Comparison of ENCODE assay signal across 29 cellular contexts in the genomic region with DNA sequence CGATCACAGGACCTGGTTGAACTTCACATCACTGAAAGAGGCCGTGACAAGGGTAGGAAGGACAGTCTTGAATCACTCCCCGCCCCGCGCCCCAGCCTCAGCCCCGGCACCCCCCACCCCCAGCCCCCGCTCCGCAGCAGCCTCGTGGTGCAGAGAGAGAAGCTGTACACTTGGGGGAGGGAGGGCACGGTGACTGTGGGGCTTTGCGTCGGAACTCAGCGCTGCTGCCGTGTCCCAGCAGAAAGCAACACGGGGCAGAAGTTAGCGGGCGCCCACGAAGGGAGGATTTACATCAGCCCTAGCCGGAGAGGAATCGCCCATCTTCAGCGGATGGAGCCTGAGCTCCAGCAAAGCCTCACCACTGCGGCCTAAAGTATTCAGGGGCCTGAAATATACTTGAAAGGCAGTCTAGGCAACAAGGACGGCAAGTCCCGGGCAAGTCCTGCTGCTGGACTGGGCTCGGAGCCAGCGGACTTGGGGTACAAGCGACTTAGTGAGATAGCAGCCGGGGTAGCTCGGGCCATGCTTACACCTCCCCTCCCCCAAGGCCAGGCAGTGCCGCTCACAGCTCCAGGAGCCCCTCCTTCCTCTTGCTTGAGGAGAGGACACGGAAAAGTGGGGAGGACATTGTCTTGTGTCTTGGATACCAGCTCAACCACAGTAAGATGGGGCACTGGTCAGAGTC. TPM values are rescaled to one million over a fixed set of nuclear protein-coding genes. Genes with fewer than 3 reads are reported as not detected.
DNase-seq lines count a peak whose midpoint lies in the region; ATAC-seq and TF ChIP-seq lines count a peak whose summit lies in the region.
"Had no signal": no experiment of that assay in that cellular context is flagged by ENCODE, and none has a peak within 500 bp of the region (broad histone marks: within the 10 kb centered on the region; RNA-seq: fewer than 3 reads in every experiment).

No MANE protein-coding gene starts in this region.

- POLR2A ChIA-PET in activated CD4-positive, alpha-beta T cell treated with anti-CD3 and anti-CD28 coated beads for 36 hours (lab: Charles Lee): no interaction called here
- POLR2A ChIA-PET in CD4-positive, alpha-beta memory T cell (lab: Charles Lee; ENCODE audit: partially characterized antibody): interaction anchor here (0.6 to 6.7 kb wide), 3 partner anchors 9 to 154 kb away, joined by 3 to 50 read pairs (median 3); a partner anchor contains a TSS

- H3K4me3 ChIP-seq in BLaER1 treated with 17β-estradiol and CSF1 and Interleukin-3, amounts not matched to agents 10 nM and 100 nM: no peak overlapping the region
- no peak overlapping the region for H3K4me3 ChIP-seq in CD4-positive, alpha-beta memory T cell (ENCODE audit: low read length in 2 of 2)
- no peak overlapping the region for H3K4me3 ChIP-seq in MM.1S (ENCODE audit: low read length)
- H3K4me3 ChIP-seq: lower lobe of right lung, mucosa of descending colon, thoracic aorta, vagina had no signal

- CTCF ChIA-PET in activated CD4-positive, alpha-beta T cell treated with anti-CD3 and anti-CD28 coated beads for 36 hours (lab: Charles Lee): no interaction called here
- CTCF ChIA-PET in CD4-positive, alpha-beta memory T cell (lab: Charles Lee; ENCODE audit: partially characterized antibody): interaction anchor here (4.5 kb wide), 1 partner anchor 10 kb away, joined by 31 read pairs; no protein-coding TSS in a partner anchor

- no peak overlapping the region for H3K9ac ChIP-seq in BLaER1 treated with 17β-estradiol and CSF1 and Interleukin-3, amounts not matched to agents 10 nM and 100 nM
- H3K9ac ChIP-seq in MM.1S (ENCODE audit: low read length): no peak overlapping the region

- intact Hi-C loops in activated CD4-positive, alpha-beta T cell treated with anti-CD3 and anti-CD28 coated beads for 36 hours (cut with DNase I, micrococcal nuclease): no loop called here
- intact Hi-C loops in CD4-positive, alpha-beta memory T cell (cut with micrococcal nuclease): no loop called here

- H3F3A ChIP-seq in MM.1S (ENCODE audit: insufficient read depth, low read length): no peaks in the 10 kb centered on the region

- no peak for TF ChIP-seq CTCF in endothelial cell (IDR thresholded peaks at IDR 0.05; ENCODE audit: unreplicated experiment)
- no peak for TF ChIP-seq CTCF in MM.1S (IDR thresholded peaks at IDR 0.05; ENCODE audit: low read length)

- H3K27ac Mint-ChIP-seq in activated CD4-positive, alpha-beta T cell treated with anti-CD3 and anti-CD28 coated beads for 36 hours: no peak overlapping the region
- H3K27ac Mint-ChIP-seq in endothelial cell (ENCODE audit: unreplicated experiment): peak overlapping the region; percentile 86
- H3K27ac Mint-ChIP-seq in CD4-positive, alpha-beta memory T cell: peak overlapping the region in 1 of 7 donors; percentile 53
- H3K27ac Mint-ChIP-seq: activated naive CD4-positive, alpha-beta T cell treated with anti-CD3 and anti-CD28 coated beads, Interleukin-2, amount 10 ng/mL, durations not matched to agents 7 days and 5 days; activated T-helper 1 cell treated with anti-CD3 and anti-CD28 coated beads, Interleukin-12 subunit alpha, Interleukin-12 subunit beta, Interleukin-2, Interleukin-4 antibody, amounts not matched to agents 30 ng/mL and 10 ng/mL and 1 ng/mL, durations not matched to agents 14 hours and 24 hours and 36 hours; T-helper 2 cell treated with Interferon-gamma antibody and Interleukin-4, amounts not matched to agents 5 μg/mL and 100 μg/mL, for 36 hours had no signal

- peak overlapping the region in 1 of 11 experiments; percentile 55; a peak in 3 of 22 replicates for H3K4me2 ChIP-seq in BLaER1 treated with 17β-estradiol and CSF1 and Interleukin-3, amounts not matched to agents 10 nM and 100 nM
- no peak overlapping the region for H3K4me2 ChIP-seq in MM.1S (ENCODE audit: low read depth, low read length)

- no peak for ATAC-seq in activated CD4-positive, alpha-beta T cell treated with anti-CD3 and anti-CD28 coated beads for 36 hours
- ATAC-seq: lower lobe of right lung, mucosa of descending colon, sciatic nerve had no signal

- H3K27ac ChIP-seq in BLaER1 treated with 17β-estradiol and CSF1 and Interleukin-3, amounts not matched to agents 10 nM and 100 nM: peak overlapping the region in 6 of 11 experiments; percentile 13 to 49 (median 18); a peak in 7 of 22 replicates
- H3K27ac ChIP-seq in CD4-positive, alpha-beta memory T cell (ENCODE audit: low read depth, low read length): no peak overlapping the region
- no peak overlapping the region for H3K27ac ChIP-seq in MM.1S (ENCODE audit: low read length)
- H3K27ac ChIP-seq: 22Rv1, lower lobe of right lung, thoracic aorta, vagina had no signal

- no peaks in the 10 kb centered on the region for H3K9me2 ChIP-seq in MM.1S (replicated peaks; ENCODE audit: insufficient read depth, low read length)

- no peaks in the 10 kb centered on the region for H3K27me3 Mint-ChIP-seq in activated CD4-positive, alpha-beta T cell treated with anti-CD3 and anti-CD28 coated beads for 36 hours
- H3K27me3 Mint-ChIP-seq in endothelial cell (ENCODE audit: unreplicated experiment): peaks cover 2% of the 10 kb centered on the region
- H3K27me3 Mint-ChIP-seq in CD4-positive, alpha-beta memory T cell: no peaks in the 10 kb centered on the region
- H3K27me3 Mint-ChIP-seq: CD4-positive, CD25-positive, alpha-beta regulatory T cell had no signal

- H3K4me3 Mint-ChIP-seq in activated CD4-positive, alpha-beta T cell treated with anti-CD3 and anti-CD28 coated beads for 36 hours: no peak overlapping the region
- H3K4me3 Mint-ChIP-seq in endothelial cell (ENCODE audit: unreplicated experiment): no peak overlapping the region
- no peak overlapping the region for H3K4me3 Mint-ChIP-seq in CD4-positive, alpha-beta memory T cell
- H3K4me3 Mint-ChIP-seq: activated naive CD4-positive, alpha-beta T cell treated with anti-CD3 and anti-CD28 coated beads, Interleukin-2, amount 10 ng/mL, durations not matched to agents 7 days and 5 days; activated T-helper 1 cell treated with anti-CD3 and anti-CD28 coated beads, Interleukin-12 subunit alpha, Interleukin-12 subunit beta, Interleukin-2, Interleukin-4 antibody, amounts not matched to agents 30 ng/mL and 10 ng/mL and 1 ng/mL, durations not matched to agents 14 hours and 24 hours and 36 hours; CD4-positive, CD25-positive, alpha-beta regulatory T cell had no signal

- no peaks in the 10 kb centered on the region for H3K36me3 ChIP-seq in BLaER1 treated with 17β-estradiol and CSF1 and Interleukin-3, amounts not matched to agents 10 nM and 100 nM
- no peaks in the 10 kb centered on the region for H3K36me3 ChIP-seq in CD4-positive, alpha-beta memory T cell (ENCODE audit: insufficient read depth, low read length)
- H3K36me3 ChIP-seq in MM.1S (replicated peaks; ENCODE audit: insufficient read depth, low read length): no peaks in the 10 kb centered on the region
- H3K36me3 ChIP-seq: lower lobe of right lung, thoracic aorta, vagina had no signal

- H2AFZ ChIP-seq in MM.1S (ENCODE audit: low read length): no peak overlapping the region

- no peaks in the 10 kb centered on the region for H3K36me3 Mint-ChIP-seq in activated CD4-positive, alpha-beta T cell treated with anti-CD3 and anti-CD28 coated beads for 36 hours (ENCODE audit: low read depth)
- no peaks in the 10 kb centered on the region for H3K36me3 Mint-ChIP-seq in endothelial cell (ENCODE audit: low read depth, unreplicated experiment)
- H3K36me3 Mint-ChIP-seq in CD4-positive, alpha-beta memory T cell: peaks cover 0 to under 1% of the 10 kb centered on the region in 2 donors
- H3K36me3 Mint-ChIP-seq: activated naive CD4-positive, alpha-beta T cell treated with anti-CD3 and anti-CD28 coated beads, Interleukin-2, amount 10 ng/mL, durations not matched to agents 7 days and 5 days; CD4-positive, CD25-positive, alpha-beta regulatory T cell had no signal

- H3K79me2 ChIP-seq in MM.1S (ENCODE audit: low read length): no peaks in the 10 kb centered on the region

- peaks cover 62 to 94% (median 77%) of the 10 kb centered on the region in 11 experiments for H3K27me3 ChIP-seq in BLaER1 treated with 17β-estradiol and CSF1 and Interleukin-3, amounts not matched to agents 10 nM and 100 nM
- H3K27me3 ChIP-seq in CD4-positive, alpha-beta memory T cell (ENCODE audit: insufficient read depth, low read length): no peaks in the 10 kb centered on the region
- H3K27me3 ChIP-seq in MM.1S (replicated peaks; ENCODE audit: insufficient read depth, low read length): no peaks in the 10 kb centered on the region
- H3K27me3 ChIP-seq: vagina had no signal

- no peaks in the 10 kb centered on the region; a peak in 2 of 22 replicates for H4K20me1 ChIP-seq in BLaER1 treated with 17β-estradiol and CSF1 and Interleukin-3, amounts not matched to agents 10 nM and 100 nM
- no peaks in the 10 kb centered on the region for H4K20me1 ChIP-seq in MM.1S (ENCODE audit: insufficient read depth, low read length)

- H3K4me1 Mint-ChIP-seq in activated CD4-positive, alpha-beta T cell treated with anti-CD3 and anti-CD28 coated beads for 36 hours: peaks cover 21% of the 10 kb centered on the region
- peaks cover 3% of the 10 kb centered on the region for H3K4me1 Mint-ChIP-seq in endothelial cell (ENCODE audit: unreplicated experiment)
- H3K4me1 Mint-ChIP-seq in CD4-positive, alpha-beta memory T cell: peaks cover 11 to 46% (median 20%) of the 10 kb centered on the region in 4 donors

- no peaks in the 10 kb centered on the region for H3K9me3 Mint-ChIP-seq in activated CD4-positive, alpha-beta T cell treated with anti-CD3 and anti-CD28 coated beads for 36 hours (ENCODE audit: low read depth)
- H3K9me3 Mint-ChIP-seq in endothelial cell (ENCODE audit: unreplicated experiment): no peaks in the 10 kb centered on the region
- peaks cover 0 to 3% (median under 1%) of the 10 kb centered on the region in 8 donors for H3K9me3 Mint-ChIP-seq in CD4-positive, alpha-beta memory T cell
- H3K9me3 Mint-ChIP-seq: activated naive CD4-positive, alpha-beta T cell treated with anti-CD3 and anti-CD28 coated beads, Interleukin-2, amount 10 ng/mL, durations not matched to agents 7 days and 5 days; activated T-helper 1 cell treated with anti-CD3 and anti-CD28 coated beads, Interleukin-12 subunit alpha, Interleukin-12 subunit beta, Interleukin-2, Interleukin-4 antibody, amounts not matched to agents 30 ng/mL and 10 ng/mL and 1 ng/mL, durations not matched to agents 14 hours and 24 hours and 36 hours; T-helper 2 cell treated with Interferon-gamma antibody and Interleukin-4, amounts not matched to agents 5 μg/mL and 100 μg/mL, for 36 hours had no signal

- peaks cover 33 to 48% (median 39%) of the 10 kb centered on the region in 10 experiments for H3K4me1 ChIP-seq in BLaER1 treated with 17β-estradiol and CSF1 and Interleukin-3, amounts not matched to agents 10 nM and 100 nM
- H3K4me1 ChIP-seq in CD4-positive, alpha-beta memory T cell (ENCODE audit: insufficient read depth, low read length): peaks cover 37% of the 10 kb centered on the region
- no peaks in the 10 kb centered on the region for H3K4me1 ChIP-seq in MM.1S (ENCODE audit: low read length)
- H3K4me1 ChIP-seq: lower lobe of right lung, vagina had no signal

- DNase-seq in activated CD4-positive, alpha-beta T cell treated with anti-CD3 and anti-CD28 coated beads for 36 hours: peak; percentile 19
- DNase-seq in activated CD4-positive, alpha-beta T cell treated with anti-CD3 and anti-CD28 coated beads for 4 hours: no peak
- DNase-seq in endothelial cell (ENCODE audit: low spot score) (no peak), left kidney (ENCODE audit: low read depth, low spot score) (peak; percentile 5), NCI-H187 treated with DMSO at 0.1 percent for 48 hours (lab: John Stamatoyannopoulos, UW) (no peak), MM.1S (no peak)
- no peak for DNase-seq in CD4-positive, alpha-beta memory T cell
- DNase-seq: activated naive CD4-positive, alpha-beta T cell treated with anti-CD3 and anti-CD28 coated beads, Interleukin-2, amount 10 ng/mL, durations not matched to agents 7 days and 5 days; CD4-positive, CD25-positive, alpha-beta regulatory T cell; DMS 273 treated with DMSO at 0.1 percent for 48 hours; EL; islet precursor cell; lower lobe of right lung; mucosa of descending colon; NCI-H1092 treated with DMSO at 0.1 percent for 48 hours; NCI-H187; NCI-H524 treated with DMSO at 0.1 percent for 48 hours; stimulated activated CD4-positive, alpha-beta T cell treated with anti-CD3 and anti-CD28 coated beads, Interleukin-12 subunit alpha, Interleukin-12 subunit beta, amount 100 ng/mL, for 4 hours had no signal

- H3K9me3 ChIP-seq in BLaER1 treated with 17β-estradiol and CSF1 and Interleukin-3, amounts not matched to agents 10 nM and 100 nM (replicated peaks in 1 of 11): peaks cover 8 to 36% (median 24%) of the 10 kb centered on the region in 11 experiments
- H3K9me3 ChIP-seq in CD4-positive, alpha-beta memory T cell (ENCODE audit: control insufficient read depth in 1 of 2, low read length in 2 of 2): no peaks in the 10 kb centered on the region
- no peaks in the 10 kb centered on the region for H3K9me3 ChIP-seq in MM.1S (replicated peaks; ENCODE audit: insufficient read depth, low read length)
- H3K9me3 ChIP-seq: lower lobe of right lung, mucosa of descending colon, thoracic aorta, vagina had no signal

RNA-seq across cellular contexts. Expression of a gene that starts 18.5 kb away (rescaled TPM):
- not detected for total RNA-seq in activated CD4-positive, alpha-beta T cell treated with anti-CD3 and anti-CD28 coated beads for 36 hours
- total RNA-seq in endothelial cell (ENCODE audit: unreplicated experiment): not detected
- total RNA-seq in CD4-positive, alpha-beta memory T cell: not detected
- polyA plus RNA-seq in CD4-positive, alpha-beta memory T cell: not detected
- total RNA-seq: activated T-helper 1 cell treated with anti-CD3 and anti-CD28 coated beads, Interleukin-12 subunit alpha, Interleukin-12 subunit beta, Interleukin-2, Interleukin-4 antibody, amounts not matched to agents 30 ng/mL and 10 ng/mL and 1 ng/mL, durations not matched to agents 14 hours and 24 hours and 36 hours; aorta; CD4-positive, CD25-positive, alpha-beta regulatory T cell; fibroblast of lung; lower lobe of right lung; mucosa of descending colon; sciatic nerve; thoracic aorta; vagina had no signal
- polyA plus RNA-seq: aorta; CD4-positive, CD25-positive, alpha-beta regulatory T cell; fibroblast of lung; neural cell had no signal

RNA-seq across cellular contexts. Expression of a gene that starts 28.0 kb away (rescaled TPM):
- 10 to 100 TPM; 50.7 to 60.0 TPM for total RNA-seq in activated CD4-positive, alpha-beta T cell treated with anti-CD3 and anti-CD28 coated beads for 36 hours
- total RNA-seq in endothelial cell (ENCODE audit: unreplicated experiment): 60.0 TPM
- total RNA-seq in CD4-positive, alpha-beta memory T cell: 100 to 1,000 TPM; 103 to 108 TPM
- 10 to 100 TPM in 1 of 2 donors, 1 to 10 TPM in 1; 9.5 to 26.5 TPM for polyA plus RNA-seq in CD4-positive, alpha-beta memory T cell

RNA-seq across cellular contexts. Expression of a gene that starts 56.9 kb away (rescaled TPM):
- total RNA-seq in activated CD4-positive, alpha-beta T cell treated with anti-CD3 and anti-CD28 coated beads for 36 hours: not detected
- not detected for total RNA-seq in endothelial cell (ENCODE audit: unreplicated experiment)
- total RNA-seq in CD4-positive, alpha-beta memory T cell: not detected
- not detected for polyA plus RNA-seq in CD4-positive, alpha-beta memory T cell
- total RNA-seq: activated T-helper 1 cell treated with anti-CD3 and anti-CD28 coated beads, Interleukin-12 subunit alpha, Interleukin-12 subunit beta, Interleukin-2, Interleukin-4 antibody, amounts not matched to agents 30 ng/mL and 10 ng/mL and 1 ng/mL, durations not matched to agents 14 hours and 24 hours and 36 hours; aorta; CD4-positive, CD25-positive, alpha-beta regulatory T cell; dermis microvascular lymphatic vessel endothelial cell; fibroblast of lung; lower lobe of right lung; mucosa of descending colon; sciatic nerve; thoracic aorta; vagina had no signal
- polyA plus RNA-seq: aorta; CD4-positive, CD25-positive, alpha-beta regulatory T cell; fibroblast of lung; neural cell had no signal

Comparison
In these comparisons a context has a peak if more than half of its experiments do, and no peak if none do; other contexts are left out.
1. DNase-seq: peak in activated CD4-positive, alpha-beta T cell treated with anti-CD3 and anti-CD28 coated beads for 36 hours (single experiment) and left kidney (single experiment); none in activated CD4-positive, alpha-beta T cell treated with anti-CD3 and anti-CD28 coated beads for 4 hours (0 of 2), endothelial cell (single experiment), NCI-H187 treated with DMSO at 0.1 percent for 48 hours (single experiment), CD4-positive, alpha-beta memory T cell (0 of 5) and MM.1S (single experiment).
2. H3K27ac ChIP-seq: peak in BLaER1 treated with 17β-estradiol and CSF1 and Interleukin-3, amounts not matched to agents 10 nM and 100 nM (6 of 11); none in CD4-positive, alpha-beta memory T cell (single experiment) and MM.1S (single experiment).